Comparison of ENCODE assay signal across 2 cellular contexts in genomic region chr11:424766-425165, GRCh38. TPM values are rescaled to one million over a fixed set of nuclear protein-coding genes. Genes with fewer than 3 reads are reported as not detected.
"Had no signal": no experiment of that assay in that cellular context is flagged by ENCODE, and none has a peak within 500 bp of the region (broad histone marks: within the 10 kb centered on the region; RNA-seq: fewer than 3 reads in every experiment).

No MANE protein-coding gene starts in this region.

RNA-seq across cellular contexts. Expression of gene SIGIRR, which starts 10.0 kb away (rescaled TPM):
- total RNA-seq: SJCRH30 had no signal

RNA-seq across cellular contexts. Expression of gene ANO9, which starts 17.0 kb away (rescaled TPM):
- total RNA-seq: SK-MEL-5 had no signal

RNA-seq across cellular contexts. Expression of gene PKP3, which starts 30.8 kb away (rescaled TPM):
- total RNA-seq: SJCRH30, SK-MEL-5 had no signal
